In genomic region chr16:85203462-85203813, GRCh38 we compare ENCODE assay signal across 18 cellular contexts.
DNase-seq lines count a peak whose midpoint lies in the region; TF ChIP-seq lines count a peak whose summit lies in the region.
"Had no signal": no experiment of that assay in that cellular context is flagged by ENCODE, and none has a peak within 500 bp of the region (broad histone marks: within the 10 kb centered on the region; RNA-seq: fewer than 3 reads in every experiment).

No MANE protein-coding gene starts in this region.

- TF ChIP-seq CTCF in left ventricle myocardium inferior (IDR thresholded peaks at IDR 0.05; ENCODE audit: borderline replicate concordance) (no peak), epithelial cell of esophagus (IDR thresholded peaks at IDR 0.05; ENCODE audit: insufficient read depth, low read depth, low read length, missing control alignments) (no peak), osteocyte (IDR thresholded peaks at IDR 0.05) (no peak), vagina (IDR thresholded peaks at IDR 0.05) (no peak), CD14-positive monocyte (IDR thresholded peaks at IDR 0.05) (no peak), MCF 10A (IDR thresholded peaks at IDR 0.05; ENCODE audit: unreplicated experiment) (no peak)

- no peaks in the 10 kb centered on the region for H3K36me3 Mint-ChIP-seq in osteocyte (ENCODE audit: unreplicated experiment)
- H3K36me3 Mint-ChIP-seq in CD14-positive monocyte: no peaks in the 10 kb centered on the region
- no peaks in the 10 kb centered on the region for H3K36me3 Mint-ChIP-seq in MCF 10A (ENCODE audit: insufficient read depth, unreplicated experiment)
- H3K36me3 Mint-ChIP-seq: activated naive CD4-positive, alpha-beta T cell treated with anti-CD3 and anti-CD28 coated beads, Interleukin-2, amount 50 U/mL, for 24 hours; T-cell had no signal

- H3K36me3 ChIP-seq in left ventricle myocardium inferior: no peaks in the 10 kb centered on the region
- H3K36me3 ChIP-seq in vagina: no peaks in the 10 kb centered on the region
- H3K36me3 ChIP-seq: tibial nerve had no signal

- DNase-seq in left ventricle myocardium inferior: no peak
- no peak for DNase-seq in cardiac septum (ENCODE audit: low spot score)
- DNase-seq in epithelial cell of esophagus (ENCODE audit: low read depth): peak; percentile 31
- DNase-seq in osteocyte (ENCODE audit: extremely low spot score, unreplicated experiment): no peak
- no peak for DNase-seq in vagina (ENCODE audit: extremely low spot score in 2 of 2)
- no peak for DNase-seq in NCI-H526 (lab: John Stamatoyannopoulos, UW)
- no peak for DNase-seq in CD14-positive monocyte (ENCODE audit: low spot score)
- no peak for DNase-seq in MCF 10A (ENCODE audit: unreplicated experiment)
- DNase-seq: activated CD4-positive, alpha-beta T cell treated with anti-CD3 and anti-CD28 coated beads, Interleukin-2, amount 50 U/mL, for 4 hours; activated T-cell treated with anti-CD3 and anti-CD28 coated beads, Interleukin-2, amount 50 U/mL, for 24 hours; CD4-positive, alpha-beta T cell; central memory CD4-positive, alpha-beta T cell; effector memory CD4-positive, alpha-beta T cell; occipital lobe; small intestine; T-cell had no signal

- no peaks in the 10 kb centered on the region for H3K9me3 Mint-ChIP-seq in osteocyte (ENCODE audit: unreplicated experiment)
- H3K9me3 Mint-ChIP-seq in CD14-positive monocyte: peaks cover 2 to 7% (median 5%) of the 10 kb centered on the region in 7 donors
- no peaks in the 10 kb centered on the region for H3K9me3 Mint-ChIP-seq in MCF 10A (ENCODE audit: unreplicated experiment)
- H3K9me3 Mint-ChIP-seq: activated naive CD4-positive, alpha-beta T cell treated with anti-CD3 and anti-CD28 coated beads, Interleukin-2, amount 50 U/mL, for 24 hours; activated T-cell treated with anti-CD3 and anti-CD28 coated beads, Interleukin-2, amount 50 U/mL, for 24 hours; CD4-positive, alpha-beta T cell; T-cell had no signal

- no peak for TF ChIP-seq POLR2A in vagina (IDR thresholded peaks at IDR 0.05)

- H3K4me3 ChIP-seq in left ventricle myocardium inferior: no peak overlapping the region
- H3K4me3 ChIP-seq in epithelial cell of esophagus (ENCODE audit: low read length): no peak overlapping the region
- no peak overlapping the region for H3K4me3 ChIP-seq in vagina
- H3K4me3 ChIP-seq: tibial nerve had no signal

- H3K27ac Mint-ChIP-seq in osteocyte (ENCODE audit: unreplicated experiment): peak overlapping the region; percentile 88
- H3K27ac Mint-ChIP-seq in CD14-positive monocyte: no peak overlapping the region
- no peak overlapping the region for H3K27ac Mint-ChIP-seq in MCF 10A (ENCODE audit: low read depth, unreplicated experiment)
- H3K27ac Mint-ChIP-seq: activated naive CD4-positive, alpha-beta T cell treated with anti-CD3 and anti-CD28 coated beads, Interleukin-2, amount 50 U/mL, for 24 hours; activated T-cell treated with anti-CD3 and anti-CD28 coated beads, Interleukin-2, amount 50 U/mL, for 24 hours; CD4-positive, alpha-beta T cell; T-cell had no signal

- H3K4me1 Mint-ChIP-seq in osteocyte (ENCODE audit: unreplicated experiment) (peaks cover 78% of the 10 kb centered on the region), CD14-positive monocyte (no peaks in the 10 kb centered on the region), MCF 10A (ENCODE audit: insufficient read depth, unreplicated experiment) (peaks cover 22% of the 10 kb centered on the region)
- H3K4me1 Mint-ChIP-seq: activated naive CD4-positive, alpha-beta T cell treated with anti-CD3 and anti-CD28 coated beads, Interleukin-2, amount 50 U/mL, for 24 hours; T-cell had no signal

- no TSS peak for BruUV-seq in MCF 10A (replicated peaks; lab: Mats Ljungman, UMichigan)

- H3K27ac ChIP-seq in left ventricle myocardium inferior (replicated peaks) (peak overlapping the region; percentile 94), vagina (peak overlapping the region; percentile 36)

- intact Hi-C loops in left ventricle myocardium inferior (cut with micrococcal nuclease): no loop called here
- intact Hi-C loops in cardiac septum (cut with DNase I): loop anchor here (2.0 kb wide), 1 partner anchor 51 kb away; no protein-coding TSS in a partner anchor
- intact Hi-C loops in vagina (cut with DNase I): no loop called here
- intact Hi-C loops in CD14-positive monocyte (cut with micrococcal nuclease): no loop called here
- intact Hi-C loops in MCF 10A (cut with micrococcal nuclease): no loop called here

- H3K9me3 ChIP-seq in left ventricle myocardium inferior (replicated peaks): no peaks in the 10 kb centered on the region
- no peaks in the 10 kb centered on the region for H3K9me3 ChIP-seq in vagina
- H3K9me3 ChIP-seq: tibial nerve had no signal

- H3K4me1 ChIP-seq in left ventricle myocardium inferior (peaks cover 86% of the 10 kb centered on the region), vagina (peaks cover 53% of the 10 kb centered on the region)

- no peaks in the 10 kb centered on the region for H3K27me3 ChIP-seq in left ventricle myocardium inferior (ENCODE audit: low read depth)
- H3K27me3 ChIP-seq in vagina: no peaks in the 10 kb centered on the region
- H3K27me3 ChIP-seq: tibial nerve had no signal

- H3K4me3 Mint-ChIP-seq in osteocyte (ENCODE audit: unreplicated experiment) (no peak overlapping the region), CD14-positive monocyte (no peak overlapping the region), MCF 10A (ENCODE audit: unreplicated experiment) (no peak overlapping the region)
- H3K4me3 Mint-ChIP-seq: activated naive CD4-positive, alpha-beta T cell treated with anti-CD3 and anti-CD28 coated beads, Interleukin-2, amount 50 U/mL, for 24 hours; activated T-cell treated with anti-CD3 and anti-CD28 coated beads, Interleukin-2, amount 50 U/mL, for 24 hours; CD4-positive, alpha-beta T cell; T-cell had no signal

- POLR2A ChIA-PET in MCF 10A (lab: Yijun Ruan, JAX): interaction anchor here (0.9 kb wide), 1 partner anchor 208 kb away, joined by 4 read pairs; no protein-coding TSS in a partner anchor

- CTCF ChIA-PET in MCF 10A (lab: Yijun Ruan, JAX): interaction anchor here (0.5 to 0.9 kb wide), 3 partner anchors 27 to 71 kb away, joined by 3 read pairs; no protein-coding TSS in a partner anchor

- H3K27me3 Mint-ChIP-seq in osteocyte (ENCODE audit: unreplicated experiment) (no peaks in the 10 kb centered on the region), CD14-positive monocyte (ENCODE audit: low read depth in 3 of 3) (peaks cover 6 to 11% (median 7%) of the 10 kb centered on the region in 3 donors), MCF 10A (ENCODE audit: insufficient read depth, unreplicated experiment) (no peaks in the 10 kb centered on the region)
- H3K27me3 Mint-ChIP-seq: activated naive CD4-positive, alpha-beta T cell treated with anti-CD3 and anti-CD28 coated beads, Interleukin-2, amount 50 U/mL, for 24 hours had no signal
